In genomic region chr6:149236584-149236983, GRCh38 we compare ENCODE assay signal across 13 cellular contexts.
DNase-seq lines count a peak whose midpoint lies in the region; ATAC-seq and TF ChIP-seq lines count a peak whose summit lies in the region.
"Had no signal": no experiment of that assay in that cellular context is flagged by ENCODE, and none has a peak within 500 bp of the region (broad histone marks: within the 10 kb centered on the region; RNA-seq: fewer than 3 reads in every experiment).

No MANE protein-coding gene starts in this region.

- ATAC-seq in GM18907 (IDR thresholded peaks at IDR 0.05; ENCODE audit: unreplicated experiment) = no peak
- ATAC-seq: K562, left cardiac atrium, psoas muscle had no signal

- DNase-seq in DMS 273 (lab: John Stamatoyannopoulos, UW; ENCODE audit: unreplicated experiment) = peak; percentile 84
- DNase-seq in NCI-H1092 treated with DMSO at 0.1 percent for 48 hours (lab: John Stamatoyannopoulos, UW) = peak; percentile 84
- DNase-seq in RPMI7951 (ENCODE audit: low read depth) = peak; percentile 50
- peak; percentile 84 for DNase-seq in fibroblast of the aortic adventitia (ENCODE audit: low read depth)
- DNase-seq in A172 (ENCODE audit: low spot score) = no peak
- no peak for DNase-seq in SKM-1 treated with dmso at 0.1 percent for 144 hours (lab: John Stamatoyannopoulos, UW; ENCODE audit: unreplicated experiment)
- DNase-seq in activated T-cell treated with anti-CD3 and anti-CD28 coated beads, Interleukin-2, amount 50 U/mL, for 1 hour = no peak
- DNase-seq: activated naive CD4-positive, alpha-beta T cell; left cardiac atrium; psoas muscle had no signal

- TF ChIP-seq CTCF in fibroblast of the aortic adventitia (IDR thresholded peaks at IDR 0.05; ENCODE audit: insufficient read depth, low read length) = no peak

- no peak overlapping the region for H3K4me3 ChIP-seq in fibroblast of the aortic adventitia (ENCODE audit: low read depth, low read length)
- H3K4me3 ChIP-seq: K562, psoas muscle, suprapubic skin had no signal

Comparison
In these comparisons a context has a peak if more than half of its experiments do, and no peak if none do; other contexts are left out.
1. DNase-seq: peak in DMS 273 (single experiment), NCI-H1092 treated with DMSO at 0.1 percent for 48 hours (single experiment), RPMI7951 (single experiment) and fibroblast of the aortic adventitia (single experiment); none in A172 (single experiment), SKM-1 treated with dmso at 0.1 percent for 144 hours (single experiment) and activated T-cell treated with anti-CD3 and anti-CD28 coated beads, Interleukin-2, amount 50 U/mL, for 1 hour (single experiment).